In genomic region chr2:8324164-8324848, GRCh38 we compare ENCODE assay signal across 9 cellular contexts.
DNase-seq lines count a peak whose midpoint lies in the region; TF ChIP-seq lines count a peak whose summit lies in the region.
"Had no signal": no experiment of that assay in that cellular context is flagged by ENCODE, and none has a peak within 500 bp of the region (broad histone marks: within the 10 kb centered on the region; RNA-seq: fewer than 3 reads in every experiment).

No MANE protein-coding gene starts in this region.

- DNase-seq in NCI-H146 (lab: John Stamatoyannopoulos, UW) (peak; percentile 46), RPMI7951 (ENCODE audit: low read depth) (peak; percentile 55), myocyte (ENCODE audit: low read depth) (peak; percentile 6), H7 (no peak), RKO (ENCODE audit: low spot score) (no peak), brain microvascular endothelial cell (no peak)
- DNase-seq: left colon had no signal

- H3K27me3 ChIP-seq in H7 (ENCODE audit: control insufficient read depth, insufficient read depth, low read length), result no peaks in the 10 kb centered on the region
- no peaks in the 10 kb centered on the region for H3K27me3 ChIP-seq in brain microvascular endothelial cell (replicated peaks)
- H3K27me3 ChIP-seq: SJSA1 had no signal

- H3K36me3 ChIP-seq in HEK293 (ENCODE audit: control insufficient read depth in 2 of 2, insufficient read depth in 1 of 2, low read length in 2 of 2) (no peaks in the 10 kb centered on the region), H7 (replicated peaks; ENCODE audit: control insufficient read depth, insufficient read depth, low read length) (no peaks in the 10 kb centered on the region), brain microvascular endothelial cell (replicated peaks) (no peaks in the 10 kb centered on the region)
- H3K36me3 ChIP-seq: SJSA1 had no signal

- H3K4me1 ChIP-seq in HEK293 (ENCODE audit: control insufficient read depth, insufficient read depth, low read length), result no peaks in the 10 kb centered on the region
- H3K4me1 ChIP-seq: SJSA1 had no signal

- no peak overlapping the region for H3K27ac ChIP-seq in HEK293 (ENCODE audit: extremely low read depth, low read depth, low read length)
- no peak overlapping the region for H3K27ac ChIP-seq in brain microvascular endothelial cell
- H3K27ac ChIP-seq: SJSA1 had no signal

- POLR2A ChIA-PET in HEK293 (lab: Yijun Ruan, JAX), result interaction anchor here (1.5 kb wide), 1 partner anchor 358 kb away, joined by 4 read pairs; the partner anchor contains the start of gene ID2

- TF ChIP-seq CTCF in HEK293 (tag by site-specific recombination; IDR thresholded peaks at IDR 0.05) (no peak), brain microvascular endothelial cell (IDR thresholded peaks at IDR 0.05; ENCODE audit: low read depth, low read length, missing control alignments) (no peak)

- H3K9me3 ChIP-seq in HEK293 (ENCODE audit: control insufficient read depth, insufficient read depth, low read depth, low read length), result no peaks in the 10 kb centered on the region
- H3K9me3 ChIP-seq: SJSA1 had no signal

- CTCF ChIA-PET in HEK293 (lab: Yijun Ruan, JAX), result interaction anchor here (0.6 to 1.0 kb wide), 2 partner anchors 9 to 1227 kb away, joined by 3 read pairs; no protein-coding TSS in a partner anchor

- H3K4me3 ChIP-seq in HEK293 (ENCODE audit: low read depth, low read length) (no peak overlapping the region), H7 (ENCODE audit: insufficient read depth, low read depth, low read length) (no peak overlapping the region), brain microvascular endothelial cell (ENCODE audit: low read depth, low read length) (no peak overlapping the region)
- H3K4me3 ChIP-seq: SJSA1 had no signal

- in situ Hi-C loops in brain microvascular endothelial cell (cut with HindIII; ENCODE audit: low pct_ligation_motif_present, low sequenced_read_pairs), result no loop called here

TF ChIP-seq in HEK293, 187 proteins besides CTCF, POLR2A, EP300 and RAD21:
- no peak for TF ChIP-seq ZSCAN23 (tag by site-specific recombination; IDR thresholded peaks at IDR 0.05)
- 0 out of 2 replicates have a peak, but pooled peaks have one; percentile 19 for TF ChIP-seq SCRT2 (tag by site-specific recombination; IDR thresholded peaks at IDR 0.05)

Comparison
In these comparisons a context has a peak if more than half of its experiments do, and no peak if none do; other contexts are left out.
1. DNase-seq: peak in NCI-H146 (single experiment), RPMI7951 (single experiment) and myocyte (single experiment); none in H7 (single experiment), RKO (single experiment) and brain microvascular endothelial cell (single experiment).